Comparison of ENCODE assay signal across 1 cellular context in the genomic region with DNA sequence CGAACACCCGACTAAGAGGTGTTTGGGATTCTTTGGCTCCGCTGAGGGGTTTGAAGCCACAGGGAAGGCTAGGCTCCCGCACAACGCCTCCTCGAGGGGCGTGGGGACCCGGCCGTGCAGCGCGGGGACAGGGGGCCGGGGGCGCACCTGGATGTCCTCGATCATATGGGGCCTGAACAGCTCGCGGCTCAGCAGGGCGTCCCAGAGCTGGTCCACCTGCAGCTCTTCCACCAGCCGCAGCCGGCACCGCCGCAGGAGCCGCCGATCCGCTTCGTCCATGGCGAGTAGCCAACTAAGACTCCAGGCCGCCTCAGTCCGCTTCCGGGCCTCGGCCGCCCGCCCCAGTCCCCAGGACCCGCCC.
A peak's percentile ranks its signal among the peaks of the same experiment; 100 is the strongest.
TF ChIP-seq lines count a peak whose summit lies in the region.

Gene CASP9, minus strand, starts transcription at position 294 of the 361 bp plus-strand sequence. Its CDS starts 15 bp downstream, at position 279.

TF ChIP-seq in K562, 482 proteins besides CTCF, POLR2A, EP300 and RAD21 (continued from another document and continues in another):
- TF ChIP-seq ZBTB11 (CRISPR knock-in tag; IDR thresholded peaks at IDR 0.05) (peak in 1 of 3 experiments; percentile 63; a peak in 2 of 6 replicates), YY1 (IDR thresholded peaks at IDR 0.05; ENCODE audit: borderline replicate concordance in 1 of 3, control insufficient read depth in 1 of 3, extremely low read depth in 1 of 3, insufficient read depth in 3 of 3, insufficient read length in 1 of 3, insufficient replicate concordance in 2 of 3, low read depth in 1 of 3, low read length in 2 of 3) (peak in 2 of 3 experiments; percentile 71 to 77), RBFOX2 (IDR thresholded peaks at IDR 0.05; ENCODE audit: low read depth, low read length) (peak; percentile 83), NKRF (IDR thresholded peaks at IDR 0.05; ENCODE audit: borderline replicate concordance) (peak; percentile 68; the same call in 1 of the 2 replicates), SIN3A (IDR thresholded peaks at IDR 0.05; ENCODE audit: borderline replicate concordance in 2 of 2, control insufficient read depth in 1 of 2, low read depth in 2 of 2, low read length in 2 of 2) (peak in 1 of 2 experiments; percentile 69; a peak in 1 of 4 replicates), ZBTB17 (CRISPR knock-in tag; IDR thresholded peaks at IDR 0.05) (peak; percentile 74; the same call in 1 of the 2 replicates), ADNP (tag; IDR thresholded peaks at IDR 0.05) (no peak), ATF7 (IDR thresholded peaks at IDR 0.05) (0 out of 2 replicates have a peak, but pooled peaks have one; percentile 18), GATA2 (CRISPR knock-in tag; IDR thresholded peaks at IDR 0.05) (no peak), ZNF707 (CRISPR knock-in tag; conservative IDR thresholded peaks at IDR 0.05) (no peak), MYC (IDR thresholded peaks at IDR 0.05; ENCODE audit: low read depth, low read length) (0 out of 2 replicates have a peak, but pooled peaks have one; percentile 10), MYC (CRISPR knock-in tag; IDR thresholded peaks at IDR 0.05; ENCODE audit: borderline replicate concordance, low read depth) (no peak), ZFX (CRISPR knock-in tag; IDR thresholded peaks at IDR 0.05) (peak; percentile 72), ZEB2 (IDR thresholded peaks at IDR 0.05) (no peak), BHLHE40 (IDR thresholded peaks at IDR 0.05; ENCODE audit: low read length) (0 out of 2 replicates have a peak, but pooled peaks have one; percentile 15), POLR2G (IDR thresholded peaks at IDR 0.05; ENCODE audit: low read depth, low read length) (peak; percentile 89), SMARCE1 (IDR thresholded peaks at IDR 0.05) (peak; percentile 28; the same call in 1 of the 2 replicates), ZBTB8A (IDR thresholded peaks at IDR 0.05; ENCODE audit: partially characterized antibody) (no peak), ZNF583 (CRISPR knock-in tag; IDR thresholded peaks at IDR 0.05) (no peak), KDM5B (IDR thresholded peaks at IDR 0.05; ENCODE audit: insufficient replicate concordance, low read depth, low read length) (peak; percentile 83), ZNF280B (CRISPR knock-in tag; IDR thresholded peaks at IDR 0.05) (no peak), ZBTB1 (CRISPR knock-in tag; IDR thresholded peaks at IDR 0.05; ENCODE audit: borderline replicate concordance, low read depth) (peak; percentile 7; the same call in 1 of the 2 replicates), ARID4B (CRISPR knock-in tag; IDR thresholded peaks at IDR 0.05) (peak; percentile 79), NBN (IDR thresholded peaks at IDR 0.05; ENCODE audit: low read depth) (peak; percentile 15; the same call in 1 of the 2 replicates), HCFC1 (IDR thresholded peaks at IDR 0.05; ENCODE audit: low read depth, low read length) (peak; percentile 36; the same call in 1 of the 2 replicates), ETV1 (tag; conservative IDR thresholded peaks at IDR 0.05; ENCODE audit: low read depth) (peak; percentile 49; the same call in 1 of the 2 replicates), NFIC (IDR thresholded peaks at IDR 0.05) (peak; percentile 96), ETV5 (CRISPR knock-in tag; IDR thresholded peaks at IDR 0.05; ENCODE audit: low read depth) (peak; percentile 37; the same call in 1 of the 2 replicates), PHF8 (IDR thresholded peaks at IDR 0.05; ENCODE audit: borderline replicate concordance, low read length) (peak; percentile 75; the same call in 1 of the 2 replicates), TCFL5 (CRISPR knock-in tag; conservative IDR thresholded peaks at IDR 0.05) (no peak), THAP12 (CRISPR knock-in tag; IDR thresholded peaks at IDR 0.05) (0 out of 2 replicates have a peak, but pooled peaks have one; percentile 41)
- TF ChIP-seq, protein P1, sequence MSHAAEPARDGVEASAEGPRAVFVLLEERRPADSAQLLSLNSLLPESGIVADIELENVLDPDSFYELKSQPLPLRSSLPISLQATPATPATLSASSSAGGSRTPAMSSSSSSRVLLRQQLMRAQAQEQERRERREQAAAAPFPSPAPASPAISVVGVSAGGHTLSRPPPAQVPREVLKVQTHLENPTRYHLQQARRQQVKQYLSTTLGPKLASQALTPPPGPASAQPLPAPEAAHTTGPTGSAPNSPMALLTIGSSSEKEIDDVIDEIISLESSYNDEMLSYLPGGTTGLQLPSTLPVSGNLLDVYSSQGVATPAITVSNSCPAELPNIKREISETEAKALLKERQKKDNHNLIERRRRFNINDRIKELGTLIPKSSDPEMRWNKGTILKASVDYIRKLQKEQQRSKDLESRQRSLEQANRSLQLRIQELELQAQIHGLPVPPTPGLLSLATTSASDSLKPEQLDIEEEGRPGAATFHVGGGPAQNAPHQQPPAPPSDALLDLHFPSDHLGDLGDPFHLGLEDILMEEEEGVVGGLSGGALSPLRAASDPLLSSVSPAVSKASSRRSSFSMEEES (CRISPR knock-in tag; IDR thresholded peaks at IDR 0.05), result no peak
- TF ChIP-seq, protein P2, sequence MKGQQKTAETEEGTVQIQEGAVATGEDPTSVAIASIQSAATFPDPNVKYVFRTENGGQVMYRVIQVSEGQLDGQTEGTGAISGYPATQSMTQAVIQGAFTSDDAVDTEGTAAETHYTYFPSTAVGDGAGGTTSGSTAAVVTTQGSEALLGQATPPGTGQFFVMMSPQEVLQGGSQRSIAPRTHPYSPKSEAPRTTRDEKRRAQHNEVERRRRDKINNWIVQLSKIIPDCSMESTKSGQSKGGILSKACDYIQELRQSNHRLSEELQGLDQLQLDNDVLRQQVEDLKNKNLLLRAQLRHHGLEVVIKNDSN (CRISPR knock-in tag; IDR thresholded peaks at IDR 0.05), result no peak
- TF ChIP-seq, protein P3, sequence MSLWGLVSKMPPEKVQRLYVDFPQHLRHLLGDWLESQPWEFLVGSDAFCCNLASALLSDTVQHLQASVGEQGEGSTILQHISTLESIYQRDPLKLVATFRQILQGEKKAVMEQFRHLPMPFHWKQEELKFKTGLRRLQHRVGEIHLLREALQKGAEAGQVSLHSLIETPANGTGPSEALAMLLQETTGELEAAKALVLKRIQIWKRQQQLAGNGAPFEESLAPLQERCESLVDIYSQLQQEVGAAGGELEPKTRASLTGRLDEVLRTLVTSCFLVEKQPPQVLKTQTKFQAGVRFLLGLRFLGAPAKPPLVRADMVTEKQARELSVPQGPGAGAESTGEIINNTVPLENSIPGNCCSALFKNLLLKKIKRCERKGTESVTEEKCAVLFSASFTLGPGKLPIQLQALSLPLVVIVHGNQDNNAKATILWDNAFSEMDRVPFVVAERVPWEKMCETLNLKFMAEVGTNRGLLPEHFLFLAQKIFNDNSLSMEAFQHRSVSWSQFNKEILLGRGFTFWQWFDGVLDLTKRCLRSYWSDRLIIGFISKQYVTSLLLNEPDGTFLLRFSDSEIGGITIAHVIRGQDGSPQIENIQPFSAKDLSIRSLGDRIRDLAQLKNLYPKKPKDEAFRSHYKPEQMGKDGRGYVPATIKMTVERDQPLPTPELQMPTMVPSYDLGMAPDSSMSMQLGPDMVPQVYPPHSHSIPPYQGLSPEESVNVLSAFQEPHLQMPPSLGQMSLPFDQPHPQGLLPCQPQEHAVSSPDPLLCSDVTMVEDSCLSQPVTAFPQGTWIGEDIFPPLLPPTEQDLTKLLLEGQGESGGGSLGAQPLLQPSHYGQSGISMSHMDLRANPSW (CRISPR knock-in tag; IDR thresholded peaks at IDR 0.05), result peak; percentile 88; the same call in 1 of the 2 replicates
